8 cellular contexts compared by ENCODE assay signal in genomic region chr5:39578887-39579497, GRCh38.
DNase-seq lines count a peak whose midpoint lies in the region; ATAC-seq and TF ChIP-seq lines count a peak whose summit lies in the region.

No MANE protein-coding gene starts in this region.

- H3K4me2 ChIP-seq in Loucy (ENCODE audit: low read depth, low read length, poor library complexity, severe bottlenecking): no peak overlapping the region

- ATAC-seq in GM18517 (IDR thresholded peaks at IDR 0.05; ENCODE audit: unreplicated experiment): no peak

- peaks cover 4% of the 10 kb centered on the region for H3K27me3 ChIP-seq in Loucy (ENCODE audit: insufficient read depth, low read length, poor library complexity, severe bottlenecking)
- H3K27me3 ChIP-seq in neutrophil: no peaks in the 10 kb centered on the region

- DNase-seq in ELR (ENCODE audit: low read depth): peak; percentile 51
- DNase-seq in dedifferentiated amniotic fluid mesenchymal stem cell (ENCODE audit: extremely low spot score): peak; percentile 38
- no peak for DNase-seq in NCI-H2081 treated with DMSO at 0.1 percent for 48 hours (lab: John Stamatoyannopoulos, UW)
- no peak for DNase-seq in iPS-NIHi11 (ENCODE audit: low spot score)
- no peak for DNase-seq in head of caudate nucleus

- no peaks in the 10 kb centered on the region for H3K9me3 ChIP-seq in Loucy (ENCODE audit: insufficient read depth, low read depth, low read length)
- no peaks in the 10 kb centered on the region for H3K9me3 ChIP-seq in neutrophil

- no peaks in the 10 kb centered on the region for H3K9me2 ChIP-seq in Loucy (replicated peaks; ENCODE audit: low read depth, low read length)

- no peaks in the 10 kb centered on the region for H3K4me1 ChIP-seq in Loucy (ENCODE audit: insufficient read depth, low read length, poor library complexity, severe bottlenecking)
- peaks cover 6 to 8% of the 10 kb centered on the region in 2 experiments for H3K4me1 ChIP-seq in neutrophil (ENCODE audit: control insufficient read depth in 1 of 2, insufficient read depth in 1 of 2, low read depth in 1 of 2, low read length in 1 of 2)

- intact Hi-C loops in head of caudate nucleus (cut with DNase I): loop anchor here (10.0 kb wide), 1 partner anchor 364 kb away; the partner anchor contains the start of gene FYB1

- H3K9ac ChIP-seq in Loucy (ENCODE audit: low read depth, low read length, poor library complexity, severe bottlenecking): no peak overlapping the region

- no peak overlapping the region for H3K27ac ChIP-seq in neutrophil

- TF ChIP-seq CTCF in Loucy (conservative IDR thresholded peaks at IDR 0.05; ENCODE audit: low read length): peak; percentile 70
- peak; percentile 46 for TF ChIP-seq CTCF in neutrophil (IDR thresholded peaks at IDR 0.05)

- no peak overlapping the region for H3K4me3 ChIP-seq in Loucy (ENCODE audit: low read length, poor library complexity, severe bottlenecking)
- H3K4me3 ChIP-seq in neutrophil (ENCODE audit: low read depth in 1 of 2, low read length in 1 of 2): no peak overlapping the region

- no peak overlapping the region for H2AFZ ChIP-seq in Loucy (ENCODE audit: low read length)

- no peaks in the 10 kb centered on the region for H3K36me3 ChIP-seq in Loucy (ENCODE audit: insufficient read depth, low read length)
- H3K36me3 ChIP-seq in neutrophil: no peaks in the 10 kb centered on the region

- no peaks in the 10 kb centered on the region for H4K20me1 ChIP-seq in Loucy (ENCODE audit: insufficient read depth, low read length, poor library complexity, severe bottlenecking)

- H3K79me2 ChIP-seq in Loucy (ENCODE audit: insufficient read depth, low read length): no peaks in the 10 kb centered on the region

- H3F3A ChIP-seq in Loucy (ENCODE audit: low read depth): no peaks in the 10 kb centered on the region

Comparison
In these comparisons a context has a peak if more than half of its experiments do, and no peak if none do; other contexts are left out.
1. DNase-seq: peak in ELR (single experiment) and dedifferentiated amniotic fluid mesenchymal stem cell (single experiment); none in NCI-H2081 treated with DMSO at 0.1 percent for 48 hours (single experiment), iPS-NIHi11 (single experiment) and head of caudate nucleus (0 of 42).